Comparison of ENCODE assay signal across 9 cellular contexts in the genomic region with DNA sequence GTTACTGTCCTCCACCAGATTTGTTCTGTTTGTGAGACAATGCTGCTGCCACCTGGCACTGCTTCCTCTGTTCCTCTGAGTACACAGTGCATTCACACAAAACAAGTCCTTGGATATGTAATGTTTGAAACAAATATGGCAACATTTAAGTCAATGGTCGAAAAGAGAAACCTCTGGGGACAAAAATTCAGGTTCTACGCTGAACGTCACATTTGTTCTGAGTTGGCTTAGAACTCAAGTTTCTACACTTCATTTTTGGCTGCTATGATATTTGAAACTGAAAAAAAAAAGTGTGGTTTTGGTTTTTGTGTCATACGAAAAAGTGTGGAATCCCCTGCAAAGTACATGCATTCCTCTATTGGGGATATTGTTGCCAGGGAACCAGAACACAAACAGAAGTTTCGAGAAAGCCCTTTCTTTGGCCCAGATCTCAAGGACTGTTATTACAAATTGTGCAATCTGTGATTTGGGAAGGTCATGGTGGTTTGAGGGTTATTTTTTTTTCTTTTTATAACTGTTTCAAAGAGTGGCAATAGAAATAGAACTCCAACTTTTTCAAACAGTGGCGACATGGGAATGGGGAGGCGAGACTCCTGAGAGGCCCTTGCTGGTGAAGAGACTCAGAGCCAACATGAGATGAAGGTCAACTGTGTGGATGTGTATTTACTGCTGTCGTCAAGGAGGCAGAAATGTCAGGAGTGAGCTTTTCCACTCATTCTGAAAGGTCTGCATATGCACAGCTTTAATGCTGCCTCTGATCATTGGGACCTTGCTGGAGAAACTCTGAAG.
A peak's percentile ranks its signal among the peaks of the same experiment; 100 is the strongest.
DNase-seq lines count a peak whose midpoint lies in the region; ATAC-seq, FAIRE-seq and TF ChIP-seq lines count a peak whose summit lies in the region.
"Had no signal": no experiment of that assay in that cellular context is flagged by ENCODE, and none has a peak within 500 bp of the region (broad histone marks: within the 10 kb centered on the region; RNA-seq: fewer than 3 reads in every experiment).

No MANE protein-coding gene starts in this region.

- DNase-seq in AG20443 (ENCODE audit: low spot score) (peak; percentile 75), MV-4-11 (lab: John Stamatoyannopoulos, UW) (peak; percentile 86), pancreas (no peak), activated gamma-delta T cell treated with Interleukin-2 at 50 U/mL for 16 hours (no peak)

- peaks cover 12 to 14% of the 10 kb centered on the region in 2 donors for H3K4me1 ChIP-seq in duodenal mucosa (ENCODE audit: control insufficient read depth in 1 of 2, insufficient read depth in 2 of 2, low read length in 2 of 2)
- no peaks in the 10 kb centered on the region for H3K4me1 ChIP-seq in pancreas

- H3K27me3 ChIP-seq in duodenal mucosa (ENCODE audit: control insufficient read depth in 1 of 2, insufficient read depth in 2 of 2, low read length in 2 of 2) (no peaks in the 10 kb centered on the region), pancreas (no peaks in the 10 kb centered on the region)

- ATAC-seq in GM21360 (IDR thresholded peaks at IDR 0.05; ENCODE audit: unreplicated experiment) (peak; percentile 62), pancreas (peak in 3 of 4 donors; percentile 69 to 75 (median 72)), GM21381 (IDR thresholded peaks at IDR 0.05; ENCODE audit: unreplicated experiment) (no peak), HG02840 (IDR thresholded peaks at IDR 0.05; ENCODE audit: low FRiP score, unreplicated experiment) (no peak)

- TF ChIP-seq CTCF in pancreas (IDR thresholded peaks at IDR 0.05), result no peak

- peak overlapping the region; percentile 60 for H3K27ac ChIP-seq in duodenal mucosa (ENCODE audit: low read depth, low read length)
- H3K27ac ChIP-seq in pancreas, result peak overlapping the region in 1 of 4 donors; percentile 37
- H3K27ac ChIP-seq: epithelial cell of prostate had no signal

- H3K9me3 ChIP-seq in duodenal mucosa (ENCODE audit: control insufficient read depth in 1 of 2, low read length in 2 of 2) (no peaks in the 10 kb centered on the region), pancreas (no peaks in the 10 kb centered on the region)

- no peaks in the 10 kb centered on the region for H3K36me3 ChIP-seq in duodenal mucosa (ENCODE audit: control insufficient read depth in 1 of 2, insufficient read depth in 2 of 2, low read length in 2 of 2)
- H3K36me3 ChIP-seq in pancreas, result no peaks in the 10 kb centered on the region

- intact Hi-C loops in pancreas (cut with DNase I), result no loop called here

- H3K4me3 ChIP-seq in duodenal mucosa (ENCODE audit: low read depth in 1 of 2, low read length in 2 of 2), result no peak overlapping the region
- H3K4me3 ChIP-seq in pancreas, result no peak overlapping the region

- FAIRE-seq in pancreas (lab: Jason Lieb, UNC), result peak; percentile 51

- no peak overlapping the region for H3K9ac ChIP-seq in duodenal mucosa (ENCODE audit: low read depth in 1 of 2, low read length in 2 of 2)

- 53 to 61% methylated on average over 8 of the region's 8 CpGs for WGBS in pancreas, 2 donors

Comparison
In these comparisons a context has a peak if more than half of its experiments do, and no peak if none do; other contexts are left out.
1. DNase-seq: peak in AG20443 (single experiment) and MV-4-11 (single experiment); none in pancreas (0 of 6) and activated gamma-delta T cell treated with Interleukin-2 at 50 U/mL for 16 hours (single experiment).
2. ATAC-seq: peak in GM21360 (single experiment) and pancreas (3 of 4); none in GM21381 (single experiment) and HG02840 (single experiment).